8 cellular contexts compared by ENCODE assay signal in genomic region chr14:20891126-20891820, GRCh38. TPM values are rescaled to one million over a fixed set of nuclear protein-coding genes. Genes with fewer than 3 reads are reported as not detected.
"Had no signal": no experiment of that assay in that cellular context is flagged by ENCODE, and none has a peak within 500 bp of the region (broad histone marks: within the 10 kb centered on the region; RNA-seq: fewer than 3 reads in every experiment).

TSS of gene RNASE3 (plus strand) at chr14:20891385. CDS start at chr14:20891687, 302 bp downstream.

RNA-seq across cellular contexts. Expression of gene RNASE3, which starts in this region (rescaled TPM):
- total RNA-seq: activated CD8-positive, alpha-beta T cell treated with anti-CD3 and anti-CD28 coated beads, Interleukin-2, amount 10 ng/mL, durations not matched to agents 7 days and 5 days; activated naive CD8-positive, alpha-beta T cell treated with anti-CD3 and anti-CD28 coated beads, Interleukin-2, amount 10 ng/mL, durations not matched to agents 7 days and 5 days; cardiac septum; NCI-H460; PC-9; SJCRH30; WTC11 had no signal
- polyA plus RNA-seq: SK-N-SH had no signal
